1 cellular context compared by ENCODE assay signal in genomic region chr1:1959840-1960479, GRCh38.
A peak's percentile ranks its signal among the peaks of the same experiment; 100 is the strongest.
TF ChIP-seq lines count a peak whose summit lies in the region.

No MANE protein-coding gene starts in this region.

TF ChIP-seq in HepG2, 621 proteins besides CTCF, POLR2A, EP300 and RAD21 (continued from another document and continues in another):
- TF ChIP-seq NFE2L1 (CRISPR knock-in tag; IDR thresholded peaks at IDR 0.05; ENCODE audit: borderline replicate concordance) (no peak), ZBTB21 (CRISPR knock-in tag; IDR thresholded peaks at IDR 0.05) (no peak), ZNF552 (CRISPR knock-in tag; IDR thresholded peaks at IDR 0.05; ENCODE audit: borderline replicate concordance) (no peak), ZNF720 (CRISPR knock-in tag; IDR thresholded peaks at IDR 0.05) (no peak), ZNF563 (CRISPR knock-in tag; IDR thresholded peaks at IDR 0.05) (0 out of 2 replicates have a peak, but pooled peaks have one; percentile 22), NFAT5 (CRISPR knock-in tag; IDR thresholded peaks at IDR 0.05) (no peak), BCL6 (CRISPR knock-in tag; IDR thresholded peaks at IDR 0.05) (no peak), ZNF724P (CRISPR knock-in tag; IDR thresholded peaks at IDR 0.05; ENCODE audit: borderline replicate concordance) (no peak), KLF16 (CRISPR knock-in tag; IDR thresholded peaks at IDR 0.05) (no peak; a peak in 1 of 4 replicates), JARID2 (CRISPR knock-in tag; IDR thresholded peaks at IDR 0.05; ENCODE audit: insufficient replicate concordance) (no peak), ZSCAN25 (CRISPR knock-in tag; IDR thresholded peaks at IDR 0.05) (no peak; the same call in 1 of the 2 replicates), NBN (conservative IDR thresholded peaks at IDR 0.05) (no peak), XRCC5 (optimal IDR thresholded peaks at IDR 0.05; ENCODE audit: low read length) (peak; percentile 94), ZNF230 (CRISPR knock-in tag; IDR thresholded peaks at IDR 0.05) (no peak), NR0B2 (CRISPR knock-in tag; IDR thresholded peaks at IDR 0.05) (no peak), ZNF10 (CRISPR knock-in tag; IDR thresholded peaks at IDR 0.05; ENCODE audit: borderline replicate concordance, low read depth) (no peak), TAF1 (CRISPR knock-in tag; IDR thresholded peaks at IDR 0.05) (no peak), PLRG1 (conservative IDR thresholded peaks at IDR 0.05) (no peak), ZBTB46 (CRISPR knock-in tag; IDR thresholded peaks at IDR 0.05; ENCODE audit: borderline replicate concordance) (no peak), JUND (CRISPR knock-in tag; IDR thresholded peaks at IDR 0.05) (peak; percentile 91), ZHX2 (IDR thresholded peaks at IDR 0.05; ENCODE audit: low read depth) (no peak), ZHX2 (CRISPR knock-in tag; IDR thresholded peaks at IDR 0.05; ENCODE audit: borderline replicate concordance) (no peak), JUNB (CRISPR knock-in tag; IDR thresholded peaks at IDR 0.05; ENCODE audit: borderline replicate concordance) (peak; percentile 65; the same call in 1 of the 2 replicates), HHEX (CRISPR knock-in tag; IDR thresholded peaks at IDR 0.05) (no peak), SMARCE1 (IDR thresholded peaks at IDR 0.05; ENCODE audit: borderline replicate concordance) (no peak), KDM2A (CRISPR knock-in tag; IDR thresholded peaks at IDR 0.05; ENCODE audit: borderline replicate concordance, low read depth) (peak; percentile 92), KDM6A (CRISPR knock-in tag; IDR thresholded peaks at IDR 0.05; ENCODE audit: low read depth) (peak; percentile 55; the same call in 1 of the 2 replicates), GATAD2A (CRISPR knock-in tag; IDR thresholded peaks at IDR 0.05) (peak; percentile 70), CEBPG (CRISPR knock-in tag; IDR thresholded peaks at IDR 0.05) (peak; percentile 30; the same call in 1 of the 2 replicates), HOXA9 (CRISPR knock-in tag; IDR thresholded peaks at IDR 0.05; ENCODE audit: borderline replicate concordance) (no peak), FOXJ3 (CRISPR knock-in tag; IDR thresholded peaks at IDR 0.05; ENCODE audit: borderline replicate concordance) (peak; percentile 19; the same call in 1 of the 2 replicates), ZMYM3 (CRISPR knock-in tag; IDR thresholded peaks at IDR 0.05) (no peak; the same call in 1 of the 2 replicates), ZNF432 (CRISPR knock-in tag; IDR thresholded peaks at IDR 0.05; ENCODE audit: borderline replicate concordance) (no peak), HOXA5 (CRISPR knock-in tag; IDR thresholded peaks at IDR 0.05) (no peak), LBX2 (CRISPR knock-in tag; IDR thresholded peaks at IDR 0.05; ENCODE audit: borderline replicate concordance) (no peak), DR1 (CRISPR knock-in tag; IDR thresholded peaks at IDR 0.05) (no peak), SRSF4 (IDR thresholded peaks at IDR 0.05; ENCODE audit: low read depth, low read length, poor library complexity, severe bottlenecking) (no peak), ASH2L (IDR thresholded peaks at IDR 0.05; ENCODE audit: insufficient read length, low read depth, low read length) (peak; percentile 50), PBX2 (CRISPR knock-in tag; IDR thresholded peaks at IDR 0.05) (no peak), ZBTB7A (CRISPR knock-in tag; IDR thresholded peaks at IDR 0.05) (peak; percentile 90), CC2D1A (CRISPR knock-in tag; IDR thresholded peaks at IDR 0.05) (no peak), SSRP1 (CRISPR knock-in tag; IDR thresholded peaks at IDR 0.05) (0 out of 2 replicates have a peak, but pooled peaks have one; percentile 65), ZNF660 (CRISPR knock-in tag; IDR thresholded peaks at IDR 0.05; ENCODE audit: borderline replicate concordance, low read depth) (no peak), SMARCC2 (IDR thresholded peaks at IDR 0.05) (no peak), TBX3 (IDR thresholded peaks at IDR 0.05; ENCODE audit: borderline replicate concordance) (peak; percentile 93), ZNF292 (CRISPR knock-in tag; IDR thresholded peaks at IDR 0.05; ENCODE audit: borderline replicate concordance, low read depth) (peak; percentile 91), CBX2 (IDR thresholded peaks at IDR 0.05; ENCODE audit: low read depth, low read length) (no peak), CBX2 (CRISPR knock-in tag; IDR thresholded peaks at IDR 0.05; ENCODE audit: low read depth) (no peak), ZNF772 (CRISPR knock-in tag; IDR thresholded peaks at IDR 0.05) (peak; percentile 84), ATF2 (CRISPR knock-in tag; IDR thresholded peaks at IDR 0.05) (0 out of 2 replicates have a peak, but pooled peaks have one; percentile 30), CCDC6 (CRISPR knock-in tag; IDR thresholded peaks at IDR 0.05) (no peak), ZNF614 (CRISPR knock-in tag; IDR thresholded peaks at IDR 0.05; ENCODE audit: borderline replicate concordance) (peak; percentile 54; the same call in 1 of the 2 replicates), RNF2 (conservative IDR thresholded peaks at IDR 0.05; ENCODE audit: low read depth) (peak; percentile 79), ZNF850 (CRISPR knock-in tag; conservative IDR thresholded peaks at IDR 0.05) (no peak), ZBTB8A (CRISPR knock-in tag; IDR thresholded peaks at IDR 0.05; ENCODE audit: borderline replicate concordance, low read depth) (no peak), ATF7 (IDR thresholded peaks at IDR 0.05) (no peak), ATF7 (CRISPR knock-in tag; IDR thresholded peaks at IDR 0.05) (no peak)
